Comparison of ENCODE assay signal across 8 cellular contexts in the genomic region with DNA sequence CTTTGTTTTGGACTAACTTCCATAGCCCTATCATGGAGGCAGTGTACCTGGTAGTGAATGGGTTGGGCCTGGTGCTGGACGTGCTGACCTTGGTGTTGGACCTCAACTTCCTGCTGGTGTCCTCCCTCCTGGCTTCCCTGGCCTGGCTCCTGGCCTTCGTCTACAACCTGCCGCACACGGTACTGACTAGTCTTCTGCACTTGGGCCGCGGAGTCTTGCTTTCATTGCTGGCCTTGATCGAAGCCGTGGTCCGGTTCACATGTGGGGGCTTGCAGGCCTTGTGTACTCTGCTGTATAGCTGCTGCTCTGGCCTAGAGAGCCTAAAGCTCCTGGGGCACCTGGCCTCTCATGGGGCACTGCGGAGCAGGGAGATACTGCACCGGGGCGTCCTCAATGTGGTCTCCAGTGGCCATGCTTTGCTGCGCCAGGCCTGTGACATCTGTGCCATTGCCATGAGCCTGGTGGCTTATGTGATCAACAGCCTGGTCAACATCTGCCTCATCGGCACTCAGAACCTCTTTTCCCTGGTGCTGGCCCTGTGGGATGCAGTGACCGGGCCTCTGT. TPM values are rescaled to one million over a fixed set of nuclear protein-coding genes. Genes with fewer than 3 reads are reported as not detected.
A peak's percentile ranks its signal among the peaks of the same experiment; 100 is the strongest.
DNase-seq lines count a peak whose midpoint lies in the region; ATAC-seq and TF ChIP-seq lines count a peak whose summit lies in the region.

No MANE protein-coding gene starts in this region.

- TF ChIP-seq CTCF in DOHH2 (IDR thresholded peaks at IDR 0.05; ENCODE audit: low read depth, low read length, poor library complexity, severe bottlenecking) = no peak
- no peak for TF ChIP-seq CTCF in RWPE2 (IDR thresholded peaks at IDR 0.05; ENCODE audit: poor library complexity, severe bottlenecking)
- no peak for TF ChIP-seq CTCF in fibroblast of mammary gland (conservative IDR thresholded peaks at IDR 0.05; ENCODE audit: control insufficient read depth, insufficient read depth, low read depth, low read length)
- TF ChIP-seq CTCF in progenitor cell of endocrine pancreas (IDR thresholded peaks at IDR 0.05; ENCODE audit: unreplicated experiment) = no peak
- no peak for TF ChIP-seq CTCF in omental fat pad (IDR thresholded peaks at IDR 0.05)

- H3K27ac ChIP-seq in DOHH2 (ENCODE audit: low read depth, low read length) (peak overlapping the region; percentile 51), RWPE2 (ENCODE audit: poor library complexity, severe bottlenecking) (peak overlapping the region; percentile 43)

- no peaks in the 10 kb centered on the region for H3K9me3 Mint-ChIP-seq in progenitor cell of endocrine pancreas (ENCODE audit: low read depth)

- H3K79me2 ChIP-seq in DOHH2 (ENCODE audit: control insufficient read depth, low read length) = peaks cover 36% of the 10 kb centered on the region

- 0 out of 2 replicates have a peak, but pooled peaks cover 3% of the 10 kb centered on the region for H3F3A ChIP-seq in DOHH2 (ENCODE audit: control insufficient read depth, insufficient read depth)

- peaks cover 44% of the 10 kb centered on the region for H3K4me1 ChIP-seq in DOHH2 (ENCODE audit: control insufficient read depth, low read length)
- peaks cover 10% of the 10 kb centered on the region for H3K4me1 ChIP-seq in RWPE2 (ENCODE audit: insufficient read depth, poor library complexity, severe bottlenecking)

- H3K36me3 Mint-ChIP-seq in progenitor cell of endocrine pancreas (ENCODE audit: insufficient read depth) = peaks cover 3% of the 10 kb centered on the region

- H3K4me3 ChIP-seq in DOHH2 (ENCODE audit: low read length) (peak overlapping the region; percentile 82), RWPE2 (ENCODE audit: severe bottlenecking) (peak overlapping the region; percentile 87), fibroblast of mammary gland (ENCODE audit: control insufficient read depth, low read depth, low read length) (peak overlapping the region; percentile 89)

- H4K20me1 ChIP-seq in DOHH2 (ENCODE audit: control insufficient read depth, insufficient read depth, low read depth, low read length) = 0 out of 2 replicates have a peak, but pooled peaks cover 8% of the 10 kb centered on the region

- H3K9me3 ChIP-seq in DOHH2 (ENCODE audit: control insufficient read depth, insufficient read depth, low read length) (no peaks in the 10 kb centered on the region), RWPE2 (ENCODE audit: severe bottlenecking) (no peaks in the 10 kb centered on the region)

- H3K27me3 ChIP-seq in DOHH2 (ENCODE audit: control insufficient read depth, low read length) (no peaks in the 10 kb centered on the region), RWPE2 (ENCODE audit: insufficient read depth, poor library complexity, severe bottlenecking) (peaks cover 5% of the 10 kb centered on the region)

- no peaks in the 10 kb centered on the region for H3K9me2 ChIP-seq in DOHH2 (replicated peaks; ENCODE audit: control insufficient read depth, low read length)

- H3K27me3 Mint-ChIP-seq in progenitor cell of endocrine pancreas = peaks cover 13% of the 10 kb centered on the region

- peak overlapping the region; percentile 95 for H3K4me3 Mint-ChIP-seq in progenitor cell of endocrine pancreas (ENCODE audit: low read depth)

- ATAC-seq in RWPE2 (ENCODE audit: low read depth) = no peak
- no peak for ATAC-seq in omental fat pad (ENCODE audit: low FRiP score)

- peak overlapping the region; percentile 93 for H3K4me2 ChIP-seq in DOHH2 (ENCODE audit: low read length)

- H3K4me1 Mint-ChIP-seq in progenitor cell of endocrine pancreas (ENCODE audit: low read depth) = peaks cover 9% of the 10 kb centered on the region

- peak overlapping the region; percentile 98 for H3K27ac Mint-ChIP-seq in progenitor cell of endocrine pancreas

- in situ Hi-C loops in ACHN (cut with HindIII; ENCODE audit: low pct_ligation_motif_present, low pct_unique_long_range_greater_than_20kb, low sequenced_read_pairs) = no loop called here

- DNase-seq in RWPE2 (ENCODE audit: low spot score) = no peak
- DNase-seq in fibroblast of mammary gland (ENCODE audit: low read depth) = no peak
- DNase-seq in progenitor cell of endocrine pancreas (ENCODE audit: low spot score, unreplicated experiment) = no peak
- no peak for DNase-seq in omental fat pad (ENCODE audit: low spot score)
- no peak for DNase-seq in NCI-H187 (lab: John Stamatoyannopoulos, UW)
- DNase-seq in ACHN = no peak
- DNase-seq in globus pallidus (ENCODE audit: low spot score) = no peak

- H3K36me3 ChIP-seq in DOHH2 (ENCODE audit: control insufficient read depth, low read length) = peaks cover 28% of the 10 kb centered on the region
- peaks cover 10% of the 10 kb centered on the region; the same call in 1 of the 2 replicates for H3K36me3 ChIP-seq in RWPE2 (ENCODE audit: low read depth)

RNA-seq across cellular contexts. Expression of a gene that starts 0.8 kb away (rescaled TPM):
- 30.3 and 34.2 TPM in 2 replicates for total RNA-seq in progenitor cell of endocrine pancreas
- total RNA-seq in omental fat pad = 10 to 100 TPM in 1 of 4 donors, 1 to 10 TPM in 3; 8.9 to 11.1 (median 9.4) TPM

RNA-seq across cellular contexts. Expression of a gene that starts 5.5 kb away (rescaled TPM):
- total RNA-seq in progenitor cell of endocrine pancreas (0.31 and 0.40 TPM in 2 replicates), omental fat pad (10 to 100 TPM; 18.0 to 74.2 (median 35.5) TPM)

RNA-seq across cellular contexts. Expression of a gene that starts 11.3 kb away (rescaled TPM):
- total RNA-seq in progenitor cell of endocrine pancreas (not detected in 2 replicates), omental fat pad (not detected)

RNA-seq across cellular contexts. Expression of a gene that starts 18.2 kb away (rescaled TPM):
- total RNA-seq in progenitor cell of endocrine pancreas (9.8 and 12.7 TPM in 2 replicates), omental fat pad (1,000 to 10,000 TPM in 1 of 4 donors, 100 to 1,000 TPM in 3; 613 to 1,211 (median 746) TPM)

RNA-seq across cellular contexts. Expression of a gene that starts 46.3 kb away (rescaled TPM):
- total RNA-seq in progenitor cell of endocrine pancreas (5.1 and 6.3 TPM in 2 replicates), omental fat pad (10 to 100 TPM in 2 of 4 donors, under 1 TPM in 2; 0.63 to 18.7 (median 9.2) TPM)

Comparison
In these comparisons a context has a peak if more than half of its experiments do, and no peak if none do; other contexts are left out.
1. RNA of a gene that starts 5.5 kb away (total RNA-seq): 18.0 to 74.2 TPM in omental fat pad; 0.31 to 0.40 TPM in progenitor cell of endocrine pancreas; every median in the first group is over 10 times any median in the second.
2. Peak in every context shown above with its lines, with median percentiles within 50 percentile points of each other: H3K4me3 ChIP-seq.